ENCODE assay signal across 22 cellular contexts in genomic region chr13:45196091-45196490, GRCh38. TPM values are rescaled to one million over a fixed set of nuclear protein-coding genes. Genes with fewer than 3 reads are reported as not detected.
DNase-seq lines count a peak whose midpoint lies in the region; ATAC-seq, FAIRE-seq and TF ChIP-seq lines count a peak whose summit lies in the region.
"Had no signal": no experiment of that assay in that cellular context is flagged by ENCODE, and none has a peak within 500 bp of the region (broad histone marks: within the 10 kb centered on the region; RNA-seq: fewer than 3 reads in every experiment).

No MANE protein-coding gene starts in this region.

- intact Hi-C loops in head of caudate nucleus (cut with DNase I): no loop called here

- ATAC-seq in WTC11: no peak

- peak overlapping the region; percentile 1 for H3K4me3 Mint-ChIP-seq in osteocyte (ENCODE audit: unreplicated experiment)
- no peak overlapping the region for H3K4me3 Mint-ChIP-seq in WTC11
- H3K4me3 Mint-ChIP-seq: central memory CD8-positive, alpha-beta T cell had no signal

- no peak for DNase-seq in GM19239 (ENCODE audit: insufficient read length, low spot score)
- no peak for DNase-seq in SJSA1 (ENCODE audit: low read depth in 1 of 2, low spot score in 2 of 2)
- DNase-seq in osteocyte (ENCODE audit: extremely low spot score, unreplicated experiment): no peak
- DNase-seq in WTC11 (ENCODE audit: low spot score): no peak
- DNase-seq in head of caudate nucleus: no peak
- no peak for DNase-seq in G401 (ENCODE audit: low spot score)
- DNase-seq: activated CD4-positive, alpha-beta T cell treated with anti-CD3 and anti-CD28 coated beads, Interleukin-2, amount 50 U/mL, for 4 hours; activated naive CD4-positive, alpha-beta T cell treated with Interleukin-2 at 50 U/mL for 16 hours; effector memory CD4-positive, alpha-beta T cell; heart right ventricle; naive B cell; NCI-H2029; NCI-H345; stimulated activated CD4-positive, alpha-beta T cell treated with anti-CD3 and anti-CD28 coated beads, Interleukin-2, amount 100 ng/mL, for 24 hours; stimulated activated naive CD4-positive, alpha-beta T cell treated with Interleukin-2 at 50 U/mL for 16 hours had no signal

- POLR2A ChIA-PET in WTC11 (lab: Charles Lee): no interaction called here

- TF ChIP-seq CTCF in osteocyte (IDR thresholded peaks at IDR 0.05) (no peak), WTC11 (IDR thresholded peaks at IDR 0.05) (no peak)

- CTCF ChIA-PET in WTC11 (lab: Charles Lee): interaction anchor here (0.6 to 1.1 kb wide), 2 partner anchors 96 to 149 kb away, joined by 3 to 4 read pairs; no protein-coding TSS in a partner anchor

- H3K9me3 Mint-ChIP-seq in osteocyte (ENCODE audit: unreplicated experiment): no peaks in the 10 kb centered on the region
- no peaks in the 10 kb centered on the region for H3K9me3 Mint-ChIP-seq in WTC11
- H3K9me3 Mint-ChIP-seq: central memory CD8-positive, alpha-beta T cell; IgD-negative memory B cell; naive B cell had no signal

- no peaks in the 10 kb centered on the region for H3K9me3 ChIP-seq in SJSA1 (replicated peaks)
- H3K9me3 ChIP-seq: HAP-1, heart right ventricle, tibial nerve had no signal

- in situ Hi-C loops in G401 (cut with HindIII; ENCODE audit: low sequenced_read_pairs): no loop called here

- H3K27me3 ChIP-seq in SJSA1 (replicated peaks): no peaks in the 10 kb centered on the region
- H3K27me3 ChIP-seq: heart right ventricle, tibial nerve had no signal

- H3K4me3 ChIP-seq in SJSA1: no peak overlapping the region
- H3K4me3 ChIP-seq: HAP-1, heart right ventricle, lung, tibial nerve had no signal

- no peaks in the 10 kb centered on the region for H3K36me3 ChIP-seq in SJSA1
- H3K36me3 ChIP-seq: HAP-1, heart right ventricle, tibial nerve had no signal

- H3K4me1 Mint-ChIP-seq in osteocyte (ENCODE audit: unreplicated experiment) (peaks cover 26% of the 10 kb centered on the region), WTC11 (peaks cover 36% of the 10 kb centered on the region)

- H3K4me1 ChIP-seq in SJSA1 (replicated peaks): peaks cover 17% of the 10 kb centered on the region

- H3K27ac Mint-ChIP-seq in osteocyte (ENCODE audit: unreplicated experiment) (peak overlapping the region; percentile 81), WTC11 (no peak overlapping the region)

- no peaks in the 10 kb centered on the region for H3K27me3 Mint-ChIP-seq in osteocyte (ENCODE audit: unreplicated experiment)
- H3K27me3 Mint-ChIP-seq in WTC11 (ENCODE audit: low read depth): no peaks in the 10 kb centered on the region
- H3K27me3 Mint-ChIP-seq: central memory CD8-positive, alpha-beta T cell; IgD-negative memory B cell; naive B cell; progenitor cell of endocrine pancreas had no signal

- H3K27ac ChIP-seq in SJSA1: 0 out of 2 replicates have a peak overlapping the region, but pooled peaks have one; percentile 13

- FAIRE-seq in GM19239 (lab: Jason Lieb, UNC): peak; percentile 23
- peak; percentile 21 for FAIRE-seq in endometrium (lab: Jason Lieb, UNC)

- no peaks in the 10 kb centered on the region for H3K36me3 Mint-ChIP-seq in osteocyte (ENCODE audit: unreplicated experiment)
- no peaks in the 10 kb centered on the region for H3K36me3 Mint-ChIP-seq in WTC11

TF ChIP-seq in WTC11, 78 proteins besides CTCF, POLR2A, EP300 and RAD21:
- TF ChIP-seq MYBL2 (CRISPR knock-in tag; IDR thresholded peaks at IDR 0.05): no peak
- no peak for TF ChIP-seq ZNF263 (CRISPR knock-in tag; IDR thresholded peaks at IDR 0.05; ENCODE audit: low read depth)
- TF ChIP-seq SMAD3 (CRISPR knock-in tag; IDR thresholded peaks at IDR 0.05; ENCODE audit: borderline replicate concordance): no peak
- TF ChIP-seq, protein P1, sequence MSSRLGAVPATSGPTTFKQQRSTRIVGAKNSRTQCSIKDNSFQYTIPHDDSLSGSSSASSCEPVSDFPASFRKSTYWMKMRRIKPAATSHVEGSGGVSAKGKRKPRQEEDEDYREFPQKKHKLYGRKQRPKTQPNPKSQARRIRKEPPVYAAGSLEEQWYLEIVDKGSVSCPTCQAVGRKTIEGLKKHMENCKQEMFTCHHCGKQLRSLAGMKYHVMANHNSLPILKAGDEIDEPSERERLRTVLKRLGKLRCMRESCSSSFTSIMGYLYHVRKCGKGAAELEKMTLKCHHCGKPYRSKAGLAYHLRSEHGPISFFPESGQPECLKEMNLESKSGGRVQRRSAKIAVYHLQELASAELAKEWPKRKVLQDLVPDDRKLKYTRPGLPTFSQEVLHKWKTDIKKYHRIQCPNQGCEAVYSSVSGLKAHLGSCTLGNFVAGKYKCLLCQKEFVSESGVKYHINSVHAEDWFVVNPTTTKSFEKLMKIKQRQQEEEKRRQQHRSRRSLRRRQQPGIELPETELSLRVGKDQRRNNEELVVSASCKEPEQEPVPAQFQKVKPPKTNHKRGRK (CRISPR knock-in tag; IDR thresholded peaks at IDR 0.05; ENCODE audit: borderline replicate concordance): no peak
- TF ChIP-seq NR3C1 (CRISPR knock-in tag; conservative IDR thresholded peaks at IDR 0.05; ENCODE audit: low read depth): no peak
- no peak for TF ChIP-seq GTF2I (CRISPR knock-in tag; conservative IDR thresholded peaks at IDR 0.05)
- no peak for TF ChIP-seq FOXK1 (CRISPR knock-in tag; IDR thresholded peaks at IDR 0.05)
- TF ChIP-seq SMAD4 (CRISPR knock-in tag; IDR thresholded peaks at IDR 0.05): no peak
- TF ChIP-seq HMGXB4 (CRISPR knock-in tag; IDR thresholded peaks at IDR 0.05): no peak
- no peak for TF ChIP-seq MXD4 (CRISPR knock-in tag; IDR thresholded peaks at IDR 0.05; ENCODE audit: borderline replicate concordance)
- TF ChIP-seq, protein P2, sequence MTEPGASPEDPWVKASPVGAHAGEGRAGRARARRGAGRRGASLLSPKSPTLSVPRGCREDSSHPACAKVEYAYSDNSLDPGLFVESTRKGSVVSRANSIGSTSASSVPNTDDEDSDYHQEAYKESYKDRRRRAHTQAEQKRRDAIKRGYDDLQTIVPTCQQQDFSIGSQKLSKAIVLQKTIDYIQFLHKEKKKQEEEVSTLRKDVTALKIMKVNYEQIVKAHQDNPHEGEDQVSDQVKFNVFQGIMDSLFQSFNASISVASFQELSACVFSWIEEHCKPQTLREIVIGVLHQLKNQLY (CRISPR knock-in tag; IDR thresholded peaks at IDR 0.05): no peak
TF ChIP-seq in WTC11: peak in this region for 0.

RNA-seq across cellular contexts. Expression of gene KCTD4, which starts 4.8 kb away (rescaled TPM):
- 0.08 TPM in 1 of 2 replicates, not detected in the other for total RNA-seq in SJSA1 (2014; rRNA removed; shearing (Covaris generic))
- not detected in 2 replicates for total RNA-seq in osteocyte
- not detected in 3 replicates for total RNA-seq in WTC11 (2021)
- not detected in 2 replicates for total RNA-seq in G401 (2014; rRNA removed; shearing (Covaris generic))
- total RNA-seq: lung, progenitor cell of endocrine pancreas had no signal
